25 cellular contexts compared by ENCODE assay signal in the genomic region with DNA sequence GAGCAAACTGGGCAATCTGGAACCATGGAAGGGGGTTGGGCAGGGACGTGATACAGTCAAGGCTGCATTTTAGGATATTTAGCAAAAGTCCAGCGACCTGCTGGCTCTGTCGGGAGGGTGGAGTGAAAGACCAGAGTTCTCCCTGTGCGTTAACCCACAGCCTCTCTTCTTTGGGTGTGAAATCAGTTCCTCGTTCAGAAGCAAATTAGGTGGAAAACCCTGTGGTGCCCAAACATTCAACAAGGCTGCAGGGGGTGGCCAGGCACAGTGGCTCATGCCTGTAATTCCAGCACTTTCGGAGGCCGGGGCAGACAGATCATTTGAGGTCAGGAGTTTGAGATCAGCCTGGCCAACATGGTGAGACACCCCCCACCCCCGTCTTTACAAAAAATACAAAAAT. TPM values are rescaled to one million over a fixed set of nuclear protein-coding genes. Genes with fewer than 3 reads are reported as not detected.
A peak's percentile ranks its signal among the peaks of the same experiment; 100 is the strongest.
DNase-seq lines count a peak whose midpoint lies in the region; ATAC-seq, FAIRE-seq and TF ChIP-seq lines count a peak whose summit lies in the region.
"Had no signal": no experiment of that assay in that cellular context is flagged by ENCODE, and none has a peak within 500 bp of the region (broad histone marks: within the 10 kb centered on the region; RNA-seq: fewer than 3 reads in every experiment).

No MANE protein-coding gene starts in this region.

- H3K18ac ChIP-seq in H1 (ENCODE audit: extremely low read depth, low read length): no peak overlapping the region

- H4K91ac ChIP-seq in H1 (replicated peaks; ENCODE audit: insufficient read length, low read length): no peak overlapping the region

- no peak overlapping the region for H4K8ac ChIP-seq in H1 (ENCODE audit: extremely low read depth, insufficient read depth, low read length)

- no peaks in the 10 kb centered on the region for H3K36me3 ChIP-seq in H7 (replicated peaks; ENCODE audit: control insufficient read depth, insufficient read depth, low read length)
- H3K36me3 ChIP-seq in H1 (ENCODE audit: control insufficient read depth in 2 of 4, insufficient read depth in 4 of 4, low read length in 3 of 4): no peaks in the 10 kb centered on the region
- H3K36me3 ChIP-seq in psoas muscle (ENCODE audit: insufficient read depth in 1 of 2, low read depth in 1 of 2): no peaks in the 10 kb centered on the region
- H3K36me3 ChIP-seq: BE2C; BLaER1 treated with 17β-estradiol and CSF1 and Interleukin-3, amounts not matched to agents 10 nM and 100 nM; HAP-1 had no signal

- TF ChIP-seq POLR2A in H1 (IDR thresholded peaks at IDR 0.05; ENCODE audit: control extremely low read depth in 1 of 2, low read depth in 2 of 2, low read length in 2 of 2): no peak
- TF ChIP-seq POLR2A in GM18505 (IDR thresholded peaks at IDR 0.05; ENCODE audit: borderline replicate concordance, extremely low read depth, insufficient read depth, insufficient read length): no peak

- no peak overlapping the region for H2BK120ac ChIP-seq in H1 (replicated peaks; ENCODE audit: low read depth, low read length)

- H4K5ac ChIP-seq in H1 (ENCODE audit: insufficient read length, low read depth, low read length): no peak overlapping the region

- ATAC-seq in HG03095 (IDR thresholded peaks at IDR 0.05; ENCODE audit: unreplicated experiment) (no peak), GM18505 (IDR thresholded peaks at IDR 0.05; ENCODE audit: unreplicated experiment) (no peak), psoas muscle (no peak)
- ATAC-seq: A549, GM12878 had no signal

- H2BK20ac ChIP-seq in H1 (ENCODE audit: low read length): no peak overlapping the region

- H3K4me1 ChIP-seq in H1 (replicated peaks in 1 of 4; ENCODE audit: control insufficient read depth in 3 of 4, insufficient read depth in 4 of 4, low read length in 3 of 4): peaks cover 4 to 14% (median 6%) of the 10 kb centered on the region in 4 experiments; a peak in 6 of 7 replicates
- H3K4me1 ChIP-seq in psoas muscle: no peaks in the 10 kb centered on the region
- H3K4me1 ChIP-seq: A549, BE2C, HAP-1 had no signal

- H3K4me2 ChIP-seq in H1 (ENCODE audit: insufficient read depth in 1 of 2, low read depth in 2 of 2, low read length in 2 of 2): peak overlapping the region in 1 of 2 experiments; percentile 18; a peak in 1 of 4 replicates
- H3K4me2 ChIP-seq: A549; BLaER1 treated with 17β-estradiol and CSF1 and Interleukin-3, amounts not matched to agents 10 nM and 100 nM had no signal

- H3K27me3 Mint-ChIP-seq in nephron progenitor cell (ENCODE audit: low read depth, poor library complexity): peaks cover 60% of the 10 kb centered on the region
- H3K27me3 Mint-ChIP-seq in HFFc6 (ENCODE audit: insufficient read depth): peaks cover 14% of the 10 kb centered on the region

- no peaks in the 10 kb centered on the region for H3K9me3 ChIP-seq in H1 (ENCODE audit: insufficient read depth in 2 of 2, low read depth in 1 of 2, low read length in 1 of 2)
- H3K9me3 ChIP-seq in psoas muscle: no peaks in the 10 kb centered on the region
- H3K9me3 ChIP-seq: A549; BE2C; BLaER1 treated with 17β-estradiol and CSF1 and Interleukin-3, amounts not matched to agents 10 nM and 100 nM; HAP-1 had no signal

- H3K14ac ChIP-seq in H1 (ENCODE audit: insufficient read length): no peak overlapping the region

- peak overlapping the region; percentile 69 for H3K27ac Mint-ChIP-seq in nephron progenitor cell
- no peak overlapping the region for H3K27ac Mint-ChIP-seq in HFFc6
- H3K27ac Mint-ChIP-seq: CD14-positive monocyte; CD4-positive, alpha-beta T cell had no signal

- H3K9ac ChIP-seq in H1 (replicated peaks in 1 of 4; ENCODE audit: extremely low read depth in 1 of 4, low read depth in 3 of 4, low read length in 3 of 4): no peak overlapping the region; a peak in 1 of 7 replicates
- H3K9ac ChIP-seq: BLaER1 treated with 17β-estradiol and CSF1 and Interleukin-3, amounts not matched to agents 10 nM and 100 nM had no signal

- no peak for FAIRE-seq in H1 (lab: Jason Lieb, UNC)
- FAIRE-seq: A549, D721Med, GM12878, GM18507 had no signal

- TF ChIP-seq CTCF in H1 (IDR thresholded peaks at IDR 0.05; ENCODE audit: control extremely low read depth in 1 of 3, insufficient read depth in 1 of 3, low read depth in 1 of 3, low read length in 3 of 3) (no peak), nephron progenitor cell (IDR thresholded peaks at IDR 0.05) (no peak), HFFc6 (IDR thresholded peaks at IDR 0.05) (no peak), psoas muscle (IDR thresholded peaks at IDR 0.05) (no peak)

- H3K23me2 ChIP-seq in H1 (ENCODE audit: low read depth, low read length): no peaks in the 10 kb centered on the region; the same call in 1 of the 2 replicates

- H4K20me1 ChIP-seq in H1 (replicated peaks in 1 of 2; ENCODE audit: control insufficient read depth in 1 of 2, insufficient read depth in 2 of 2, low read length in 2 of 2): peaks cover 2 to 4% of the 10 kb centered on the region in 2 experiments

- no peak overlapping the region for H2BK5ac ChIP-seq in H1 (ENCODE audit: low read depth, low read length)

- H3K27ac ChIP-seq in H1 (ENCODE audit: low read depth, low read length) (no peak overlapping the region), psoas muscle (no peak overlapping the region)
- H3K27ac ChIP-seq: A549; BLaER1 treated with 17β-estradiol and CSF1 and Interleukin-3, amounts not matched to agents 10 nM and 100 nM had no signal

- peak; percentile 52 for DNase-seq in H7
- no peak for DNase-seq in H1 (ENCODE audit: low read depth in 1 of 2, low spot score in 2 of 2)
- no peak for DNase-seq in nephron progenitor cell
- DNase-seq in HFFc6: no peak
- DNase-seq in psoas muscle: no peak
- DNase-seq: 8988T; ACHN; AML-193; BE2C; CD4-positive, alpha-beta T cell; CD8-positive, alpha-beta memory T cell; DMS 273 treated with DMSO at 0.1 percent for 48 hours; DMS79; EL; GDM1; GOT3 had no signal

- no peak overlapping the region for H3K23ac ChIP-seq in H1 (ENCODE audit: insufficient read length)

- CTCF ChIA-PET in H1 (lab: Charles Lee; ENCODE audit: partially characterized antibody): interaction anchor here (0.8 to 6.6 kb wide), 10 partner anchors 11 to 112 kb away, joined by 3 to 37 read pairs (median 4); no protein-coding TSS in a partner anchor

- no peak for TF ChIP-seq RAD21 in H1 (IDR thresholded peaks at IDR 0.05 in 1 of 2, conservative IDR thresholded peaks at IDR 0.05 in 1 of 2; ENCODE audit: low read depth in 2 of 2, low read length in 2 of 2)

- H3K36me3 Mint-ChIP-seq in nephron progenitor cell (ENCODE audit: low read depth) (no peaks in the 10 kb centered on the region), HFFc6 (ENCODE audit: low read depth) (no peaks in the 10 kb centered on the region)

- POLR2A ChIA-PET in H1 (lab: Charles Lee; ENCODE audit: partially characterized antibody): interaction anchor here (1.2 to 4.0 kb wide), 5 partner anchors 9 to 50 kb away, joined by 3 to 16 read pairs (median 7); partner anchors contain the start of genes B4GAT1 and YIF1A

- H3K9me3 Mint-ChIP-seq in nephron progenitor cell (no peaks in the 10 kb centered on the region), HFFc6 (no peaks in the 10 kb centered on the region)
- H3K9me3 Mint-ChIP-seq: CD4-positive, alpha-beta T cell; CD8-positive, alpha-beta memory T cell had no signal

- no peak overlapping the region for H3K4ac ChIP-seq in H1 (replicated peaks; ENCODE audit: insufficient read length, low read depth, low read length)

- H3K79me2 ChIP-seq in H1 (ENCODE audit: control insufficient read depth in 1 of 2, insufficient read depth in 2 of 2, low read length in 2 of 2): no peaks in the 10 kb centered on the region

- TF ChIP-seq EP300 in H1 (IDR thresholded peaks at IDR 0.05; ENCODE audit: borderline replicate concordance in 1 of 2, low read depth in 2 of 2, low read length in 2 of 2): no peak

- 63% methylated on average over 8 of the region's 8 CpGs; no CpG with 5 or more reads in 1 of the 2 experiments for WGBS in H1 (ENCODE audit: extremely low coverage in 1 of 2, insufficient coverage in 1 of 2, insufficient read length in 1 of 2, insufficient replicate concordance in 2 of 2, low coverage in 1 of 2, low lambda C conversion rate in 2 of 2, missing lambda C conversion rate in 1 of 2), 2 experiments
- whole genome bisulfite sequencing in psoas muscle, 3 donors: 49 to 52% (median 49%) methylated on average over 8 of the region's 8 CpGs

- H2AFZ ChIP-seq in H1 (ENCODE audit: low read length): no peak overlapping the region

- intact Hi-C loops in psoas muscle (cut with DNase I): no loop called here

- H2AK5ac ChIP-seq in H1 (ENCODE audit: low read depth, low read length): no peak overlapping the region

- peak overlapping the region; percentile 43; the same call in 1 of the 2 replicates for H2BK12ac ChIP-seq in H1 (ENCODE audit: low read depth, low read length)

- H3K4me3 ChIP-seq in H7 (ENCODE audit: insufficient read depth, low read depth, low read length) (no peak overlapping the region), H1 (ENCODE audit: extremely low read depth in 1 of 4, insufficient read depth in 2 of 4, low read depth in 3 of 4, low read length in 4 of 4) (no peak overlapping the region), psoas muscle (no peak overlapping the region)
- H3K4me3 ChIP-seq: A549; BLaER1 treated with 17β-estradiol and CSF1 and Interleukin-3, amounts not matched to agents 10 nM and 100 nM; GM12878; HAP-1 had no signal

- no peaks in the 10 kb centered on the region for H3K79me1 ChIP-seq in H1 (ENCODE audit: low read depth, low read length)

- H2BK15ac ChIP-seq in H1 (ENCODE audit: low read length): no peak overlapping the region

- no peak overlapping the region for H3K56ac ChIP-seq in H1 (replicated peaks; ENCODE audit: insufficient read length, low read depth, low read length)

- H3K27me3 ChIP-seq in H7 (ENCODE audit: control insufficient read depth, insufficient read depth, low read length) (peaks cover 6% of the 10 kb centered on the region), H1 (replicated peaks in 1 of 4; ENCODE audit: control insufficient read depth in 3 of 4, extremely low read depth in 1 of 4, insufficient read depth in 3 of 4, low read length in 3 of 4) (peaks cover 0 to 11% (median under 1%) of the 10 kb centered on the region in 4 experiments; a peak in 4 of 7 replicates), psoas muscle (ENCODE audit: insufficient read depth in 3 of 3, low read length in 2 of 3) (peaks cover 0 to 31% (median 7%) of the 10 kb centered on the region in 3 donors)
- H3K27me3 ChIP-seq: BE2C had no signal

- no peak overlapping the region for H3K4me3 Mint-ChIP-seq in nephron progenitor cell
- H3K4me3 Mint-ChIP-seq in HFFc6: no peak overlapping the region
- H3K4me3 Mint-ChIP-seq: CD14-positive monocyte; CD4-positive, alpha-beta T cell; CD8-positive, alpha-beta memory T cell had no signal

- H3K4me1 Mint-ChIP-seq in nephron progenitor cell (peaks cover 7% of the 10 kb centered on the region), HFFc6 (ENCODE audit: low read depth) (no peaks in the 10 kb centered on the region)

RNA-seq across cellular contexts. Expression of gene TMEM151A, which starts 5.9 kb away (rescaled TPM):
- 0.42 and 0.85 TPM in 2 replicates for total RNA-seq in H7 (2014; rRNA removed; shearing (Covaris generic))
- 2.4 and 3.2 TPM in 2 replicates for total RNA-seq in H1 (2021; fragmentation: NEBNext Ultra II Directional; extraction: Animal tissue kit (Norgen Biotek cat#: 25700))
- polyA plus RNA-seq in H1 (2011; rRNA removed) (3.2 and 4.5 TPM in 2 replicates), psoas muscle (under 1 TPM in 2 of 3 donors, not detected in 1; 0.04 to 0.05 TPM)
- 2.2 TPM for polyA plus RNA-seq in H1 (2011; cell fraction: cytosol; rRNA removed)
- polyA plus RNA-seq in H1 (2011; cell fraction: nucleus; rRNA removed): 2.4 TPM
- polyA plus RNA-seq in H1 (2012, experiment 1 of 2): 0.87 to 2.5 TPM (median 2.1 TPM) in 4 replicates
- 2.3 TPM for polyA plus RNA-seq in H1 (2012, experiment 2 of 2)
- 3.7 TPM for polyA plus RNA-seq in H1 (2013, experiment 1 of 2)
- polyA plus RNA-seq in H1 (2013, experiment 2 of 2): 4.0 TPM
- polyA minus RNA-seq in H1 (2011; rRNA and poly(A)+ RNA removed): 0.56 and 1.3 TPM in 2 replicates
- 1.8 TPM for polyA minus RNA-seq in H1 (2011; cell fraction: cytosol; rRNA and poly(A)+ RNA removed)
- polyA minus RNA-seq in H1 (2011; cell fraction: nucleus; rRNA and poly(A)+ RNA removed): 2.8 TPM
- total RNA-seq in HFFc6 (2021; fragmentation: NEBNext Ultra II Directional; extraction: Animal tissue kit (Norgen Biotek cat#: 25700)): under 1 TPM in 2 of 6 experiments, not detected in 4; 0.07 to 0.11 TPM
- total RNA-seq in psoas muscle: not detected
- total RNA-seq: CD8-positive, alpha-beta memory T cell; GM12878 had no signal
- polyA plus RNA-seq: CD14-positive monocyte; CD8-positive, alpha-beta memory T cell; GM12878 had no signal

RNA-seq across cellular contexts. Expression of gene YIF1A, which starts 8.7 kb away (rescaled TPM):
- total RNA-seq in H7 (2014; rRNA removed; shearing (Covaris generic)): 117 and 125 TPM in 2 replicates
- 70.1 and 75.9 TPM in 2 replicates for total RNA-seq in H1 (2021; fragmentation: NEBNext Ultra II Directional; extraction: Animal tissue kit (Norgen Biotek cat#: 25700))
- polyA plus RNA-seq in H1 (2011; rRNA removed): 178 and 248 TPM in 2 replicates
- polyA plus RNA-seq in H1 (2011; cell fraction: cytosol; rRNA removed): 106 TPM
- 184 TPM for polyA plus RNA-seq in H1 (2011; cell fraction: nucleus; rRNA removed)
- 50.7 to 118 TPM (median 101 TPM) in 4 replicates for polyA plus RNA-seq in H1 (2012, experiment 1 of 2)
- polyA plus RNA-seq in H1 (2012, experiment 2 of 2): 274 TPM
- 179 TPM for polyA plus RNA-seq in H1 (2013, experiment 1 of 2)
- polyA plus RNA-seq in H1 (2013, experiment 2 of 2): 193 TPM
- 96.9 and 101 TPM in 2 replicates for polyA minus RNA-seq in H1 (2011; rRNA and poly(A)+ RNA removed)
- 80.4 TPM for polyA minus RNA-seq in H1 (2011; cell fraction: cytosol; rRNA and poly(A)+ RNA removed)
- 42.2 TPM for polyA minus RNA-seq in H1 (2011; cell fraction: nucleus; rRNA and poly(A)+ RNA removed)
- total RNA-seq in HFFc6 (2021; fragmentation: NEBNext Ultra II Directional; extraction: Animal tissue kit (Norgen Biotek cat#: 25700)): 100 to 1,000 TPM; 150 to 183 (median 153) TPM
- 10 to 100 TPM; 70.1 to 90.4 (median 78.6) TPM for total RNA-seq in psoas muscle
- 100 to 1,000 TPM in 1 of 3 donors, 10 to 100 TPM in 2; 87.4 to 161 (median 96.1) TPM for polyA plus RNA-seq in psoas muscle

RNA-seq across cellular contexts. Expression of gene CD248, which starts 19.2 kb away (rescaled TPM):
- 0.83 and 1.4 TPM in 2 replicates for total RNA-seq in H7 (2014; rRNA removed; shearing (Covaris generic))
- total RNA-seq in H1 (2021; fragmentation: NEBNext Ultra II Directional; extraction: Animal tissue kit (Norgen Biotek cat#: 25700)): 3.7 and 3.9 TPM in 2 replicates
- polyA plus RNA-seq in H1 (2011; rRNA removed): 2.7 and 4.6 TPM in 2 replicates
- 0.84 TPM for polyA plus RNA-seq in H1 (2011; cell fraction: cytosol; rRNA removed)
- 3.0 TPM for polyA plus RNA-seq in H1 (2011; cell fraction: nucleus; rRNA removed)
- polyA plus RNA-seq in H1 (2012, experiment 1 of 2): 1.9 to 3.4 TPM (median 2.7 TPM) in 4 replicates
- 2.8 TPM for polyA plus RNA-seq in H1 (2012, experiment 2 of 2)
- 11.9 TPM for polyA plus RNA-seq in H1 (2013, experiment 1 of 2)
- 11.8 TPM for polyA plus RNA-seq in H1 (2013, experiment 2 of 2)
- polyA minus RNA-seq in H1 (2011; rRNA and poly(A)+ RNA removed): 0.61 and 0.95 TPM in 2 replicates
- polyA minus RNA-seq in H1 (2011; cell fraction: cytosol; rRNA and poly(A)+ RNA removed): 1.5 TPM
- 1.5 TPM for polyA minus RNA-seq in H1 (2011; cell fraction: nucleus; rRNA and poly(A)+ RNA removed)
- total RNA-seq in HFFc6 (2021; fragmentation: NEBNext Ultra II Directional; extraction: Animal tissue kit (Norgen Biotek cat#: 25700)): 100 to 1,000 TPM; 437 to 739 (median 687) TPM
- 10 to 100 TPM in 1 of 4 donors, 1 to 10 TPM in 3; 7.3 to 10.7 (median 9.1) TPM for total RNA-seq in psoas muscle
- polyA plus RNA-seq in psoas muscle: 1 to 10 TPM; 2.9 to 8.9 (median 5.5) TPM

RNA-seq across cellular contexts. Expression of gene CNIH2, which starts 19.6 kb away (rescaled TPM):
- 3.5 and 12.0 TPM in 2 replicates for total RNA-seq in H7 (2014; rRNA removed; shearing (Covaris generic))
- 15.8 and 17.0 TPM in 2 replicates for total RNA-seq in H1 (2021; fragmentation: NEBNext Ultra II Directional; extraction: Animal tissue kit (Norgen Biotek cat#: 25700))
- polyA plus RNA-seq in H1 (2011; rRNA removed): 11.6 and 12.5 TPM in 2 replicates
- 5.5 TPM for polyA plus RNA-seq in H1 (2011; cell fraction: cytosol; rRNA removed)
- polyA plus RNA-seq in H1 (2011; cell fraction: nucleus; rRNA removed): 13.1 TPM
- 11.7 to 18.1 TPM (median 16.2 TPM) in 4 replicates for polyA plus RNA-seq in H1 (2012, experiment 1 of 2)
- 12.4 TPM for polyA plus RNA-seq in H1 (2012, experiment 2 of 2)
- 12.7 TPM for polyA plus RNA-seq in H1 (2013, experiment 1 of 2)
- 13.4 TPM for polyA plus RNA-seq in H1 (2013, experiment 2 of 2)
- 8.5 and 9.1 TPM in 2 replicates for polyA minus RNA-seq in H1 (2011; rRNA and poly(A)+ RNA removed)
- polyA minus RNA-seq in H1 (2011; cell fraction: cytosol; rRNA and poly(A)+ RNA removed): 11.6 TPM
- polyA minus RNA-seq in H1 (2011; cell fraction: nucleus; rRNA and poly(A)+ RNA removed): 5.0 TPM
- 1 to 10 TPM in 3 of 6 experiments, under 1 TPM in 3; 0.73 to 1.9 (median 1.1) TPM for total RNA-seq in HFFc6 (2021; fragmentation: NEBNext Ultra II Directional; extraction: Animal tissue kit (Norgen Biotek cat#: 25700))
- not detected for total RNA-seq in psoas muscle
- under 1 TPM in 1 of 3 donors, not detected in 2; 0.05 TPM for polyA plus RNA-seq in psoas muscle
- polyA plus RNA-seq: CD14-positive monocyte; CD8-positive, alpha-beta memory T cell had no signal

RNA-seq across cellular contexts. Expression of gene RAB1B, which starts 29.2 kb away (rescaled TPM):
- 140 and 165 TPM in 2 replicates for total RNA-seq in H7 (2014; rRNA removed; shearing (Covaris generic))
- total RNA-seq in H1 (2021; fragmentation: NEBNext Ultra II Directional; extraction: Animal tissue kit (Norgen Biotek cat#: 25700)): 100 and 106 TPM in 2 replicates
- polyA plus RNA-seq in H1 (2011; rRNA removed) (217 and 306 TPM in 2 replicates), psoas muscle (100 to 1,000 TPM; 121 to 163 (median 130) TPM)
- polyA plus RNA-seq in H1 (2011; cell fraction: cytosol; rRNA removed): 154 TPM
- polyA plus RNA-seq in H1 (2011; cell fraction: nucleus; rRNA removed): 150 TPM
- polyA plus RNA-seq in H1 (2012, experiment 1 of 2): 83.5 to 116 TPM (median 115 TPM) in 4 replicates
- 130 TPM for polyA plus RNA-seq in H1 (2012, experiment 2 of 2)
- 89.8 TPM for polyA plus RNA-seq in H1 (2013, experiment 1 of 2)
- polyA plus RNA-seq in H1 (2013, experiment 2 of 2): 91.6 TPM
- 110 and 111 TPM in 2 replicates for polyA minus RNA-seq in H1 (2011; rRNA and poly(A)+ RNA removed)
- 81.3 TPM for polyA minus RNA-seq in H1 (2011; cell fraction: cytosol; rRNA and poly(A)+ RNA removed)
- 39.8 TPM for polyA minus RNA-seq in H1 (2011; cell fraction: nucleus; rRNA and poly(A)+ RNA removed)
- total RNA-seq in HFFc6 (2021; fragmentation: NEBNext Ultra II Directional; extraction: Animal tissue kit (Norgen Biotek cat#: 25700)): 100 to 1,000 TPM; 220 to 272 (median 246) TPM
- 100 to 1,000 TPM; 120 to 146 (median 129) TPM for total RNA-seq in psoas muscle

Comparison
In these comparisons a context has a peak if more than half of its experiments do, and no peak if none do; other contexts are left out.
1. RNA of gene CD248, which starts 19.2 kb away (total RNA-seq): 437 to 739 TPM in HFFc6; 7.3 to 10.7 TPM in psoas muscle, 3.7 to 3.9 TPM in H1 and 0.83 to 1.4 TPM in H7; every median in the first group is over 10 times any median in the second.